ENCODE assay signal across 15 cellular contexts in the genomic region with DNA sequence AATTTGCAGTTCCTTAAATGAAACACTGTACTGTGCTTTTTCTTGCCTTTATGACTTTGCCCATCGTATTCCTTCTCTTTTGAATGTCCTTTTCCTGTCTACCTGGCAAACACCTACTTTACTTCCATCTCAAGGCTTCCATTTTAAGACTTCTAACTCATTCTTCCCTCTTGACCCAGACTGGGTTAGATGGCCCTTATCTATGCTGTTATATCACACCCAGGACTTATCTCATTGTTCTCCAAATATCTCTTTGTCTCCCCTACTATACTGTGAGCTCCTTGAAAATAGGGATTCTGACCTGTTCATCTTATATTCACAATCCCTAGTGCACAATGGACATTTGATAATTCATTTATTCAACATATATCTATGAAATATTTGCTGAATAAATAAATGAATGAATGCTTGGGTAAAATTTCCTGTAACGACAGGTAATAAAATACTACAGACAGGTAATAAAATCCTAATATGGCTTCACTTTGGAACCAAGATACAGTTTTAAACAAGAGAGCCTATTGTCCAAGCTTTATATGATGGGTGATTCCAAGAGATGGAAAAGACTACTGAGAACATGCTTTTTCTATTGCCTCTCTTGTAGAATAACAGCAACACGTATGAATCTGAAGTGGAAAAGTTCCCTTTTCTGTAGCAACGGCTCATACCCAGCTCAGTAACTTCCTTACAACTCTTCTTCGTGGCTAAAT. TPM values are rescaled to one million over a fixed set of nuclear protein-coding genes. Genes with fewer than 3 reads are reported as not detected.
A peak's percentile ranks its signal among the peaks of the same experiment; 100 is the strongest.
DNase-seq lines count a peak whose midpoint lies in the region; ATAC-seq and TF ChIP-seq lines count a peak whose summit lies in the region.
"Had no signal": no experiment of that assay in that cellular context is flagged by ENCODE, and none has a peak within 500 bp of the region (broad histone marks: within the 10 kb centered on the region; RNA-seq: fewer than 3 reads in every experiment).

No MANE protein-coding gene starts in this region.

- WGBS in right cardiac atrium: 93% methylated on average over 5 of the region's 5 CpGs
- 83 to 97% (median 94%) methylated on average over 5 of the region's 5 CpGs for WGBS in stomach, 5 donors

- H3K9ac ChIP-seq in colonic mucosa (ENCODE audit: low read depth in 2 of 2, low read length in 2 of 2) (no peak overlapping the region), mucosa of rectum (ENCODE audit: low read depth in 1 of 2, low read length in 2 of 2) (no peak overlapping the region)

- H3K27me3 ChIP-seq in cardiac muscle cell (no peaks in the 10 kb centered on the region), right cardiac atrium (ENCODE audit: control insufficient read depth, insufficient read depth) (no peaks in the 10 kb centered on the region), colonic mucosa (no peaks in the 10 kb centered on the region), mucosa of rectum (ENCODE audit: control insufficient read depth in 2 of 2, insufficient read depth in 2 of 2, low read length in 2 of 2) (no peaks in the 10 kb centered on the region), stomach (no peaks in the 10 kb centered on the region)
- H3K27me3 ChIP-seq: BE2C had no signal

- peaks cover 41% of the 10 kb centered on the region for H3K4me1 ChIP-seq in cardiac muscle cell (ENCODE audit: low read depth)
- H3K4me1 ChIP-seq in right cardiac atrium (ENCODE audit: control insufficient read depth, insufficient read depth, low read length): no peaks in the 10 kb centered on the region
- peaks cover 6% of the 10 kb centered on the region for H3K4me1 ChIP-seq in colonic mucosa
- peaks cover 14 to 31% of the 10 kb centered on the region in 2 donors for H3K4me1 ChIP-seq in mucosa of rectum (ENCODE audit: control insufficient read depth in 2 of 2, insufficient read depth in 2 of 2, low read length in 2 of 2)
- H3K4me1 ChIP-seq in stomach: no peaks in the 10 kb centered on the region
- H3K4me1 ChIP-seq: A549, BE2C had no signal

- intact Hi-C loops in right cardiac atrium (cut with DNase I) (no loop called here), colonic mucosa (cut with DNase I) (no loop called here), stomach (cut with DNase I; ENCODE audit: low total_unique reads) (no loop called here)

- H3K9me3 Mint-ChIP-seq in stimulated activated effector memory CD8-positive, alpha-beta T cell treated with anti-CD3 and anti-CD28 coated beads, Interleukin-12 subunit alpha, Interleukin-12 subunit beta, amount 100 ng/mL, for 72 hours: no peaks in the 10 kb centered on the region
- no peaks in the 10 kb centered on the region for H3K9me3 Mint-ChIP-seq in activated naive CD4-positive, alpha-beta T cell treated with anti-CD3 and anti-CD28 coated beads, Interleukin-2, amount 50 U/mL, for 72 hours
- H3K9me3 Mint-ChIP-seq: CD4-positive, alpha-beta memory T cell; GM23338 had no signal

- H3K9me3 ChIP-seq in cardiac muscle cell (ENCODE audit: low read depth) (no peaks in the 10 kb centered on the region), right cardiac atrium (ENCODE audit: control insufficient read depth, low read length) (no peaks in the 10 kb centered on the region), colonic mucosa (no peaks in the 10 kb centered on the region), mucosa of rectum (ENCODE audit: control insufficient read depth in 2 of 2, low read length in 2 of 2) (no peaks in the 10 kb centered on the region), stomach (no peaks in the 10 kb centered on the region)
- H3K9me3 ChIP-seq: A549, BE2C had no signal

- no peak for DNase-seq in cardiac muscle cell (ENCODE audit: low read depth in 1 of 2, low spot score in 1 of 2)
- DNase-seq in right cardiac atrium: no peak
- DNase-seq in colonic mucosa: no peak
- DNase-seq in stomach: no peak
- DNase-seq in stimulated activated effector memory CD8-positive, alpha-beta T cell treated with anti-CD3 and anti-CD28 coated beads, Interleukin-12 subunit alpha, Interleukin-12 subunit beta, amount 100 ng/mL, for 72 hours (ENCODE audit: low spot score in 2 of 2): no peak
- no peak for DNase-seq in activated naive CD4-positive, alpha-beta T cell treated with anti-CD3 and anti-CD28 coated beads, Interleukin-2, amount 50 U/mL, for 72 hours (ENCODE audit: low spot score in 2 of 2)
- DNase-seq: BE2C; CD4-positive, alpha-beta memory T cell; DMS79; H7 had no signal

- TF ChIP-seq CTCF in cardiac muscle cell (IDR thresholded peaks at IDR 0.05; ENCODE audit: low read depth, low read length) (no peak), colonic mucosa (IDR thresholded peaks at IDR 0.05) (no peak), stomach (IDR thresholded peaks at IDR 0.05) (no peak)

- TF ChIP-seq POLR2A in stomach (IDR thresholded peaks at IDR 0.05): no peak

- ATAC-seq in right cardiac atrium: no peak
- ATAC-seq in stimulated activated effector memory CD8-positive, alpha-beta T cell treated with anti-CD3 and anti-CD28 coated beads, Interleukin-12 subunit alpha, Interleukin-12 subunit beta, amount 100 ng/mL, for 72 hours: no peak
- no peak for ATAC-seq in activated naive CD4-positive, alpha-beta T cell treated with anti-CD3 and anti-CD28 coated beads, Interleukin-2, amount 50 U/mL, for 72 hours
- ATAC-seq: A549, GM12878, GM23338 had no signal

- no peak for TF ChIP-seq EP300 in stomach (IDR thresholded peaks at IDR 0.05)

- H3K36me3 Mint-ChIP-seq in stimulated activated effector memory CD8-positive, alpha-beta T cell treated with anti-CD3 and anti-CD28 coated beads, Interleukin-12 subunit alpha, Interleukin-12 subunit beta, amount 100 ng/mL, for 72 hours: peaks cover 58% of the 10 kb centered on the region
- H3K36me3 Mint-ChIP-seq in activated naive CD4-positive, alpha-beta T cell treated with anti-CD3 and anti-CD28 coated beads, Interleukin-2, amount 50 U/mL, for 72 hours: peaks cover 13 to 16% of the 10 kb centered on the region in 2 donors

- H3K4me1 Mint-ChIP-seq in stimulated activated effector memory CD8-positive, alpha-beta T cell treated with anti-CD3 and anti-CD28 coated beads, Interleukin-12 subunit alpha, Interleukin-12 subunit beta, amount 100 ng/mL, for 72 hours: no peaks in the 10 kb centered on the region
- H3K4me1 Mint-ChIP-seq: GM23338 had no signal

- no peak overlapping the region for H3K27ac Mint-ChIP-seq in stimulated activated effector memory CD8-positive, alpha-beta T cell treated with anti-CD3 and anti-CD28 coated beads, Interleukin-12 subunit alpha, Interleukin-12 subunit beta, amount 100 ng/mL, for 72 hours
- H3K27ac Mint-ChIP-seq in activated naive CD4-positive, alpha-beta T cell treated with anti-CD3 and anti-CD28 coated beads, Interleukin-2, amount 50 U/mL, for 72 hours: no peak overlapping the region
- H3K27ac Mint-ChIP-seq: GM23338 had no signal

- peak overlapping the region; percentile 77 for H3K27ac ChIP-seq in cardiac muscle cell
- no peak overlapping the region for H3K27ac ChIP-seq in right cardiac atrium (ENCODE audit: low read length)
- peak overlapping the region; percentile 76 for H3K27ac ChIP-seq in colonic mucosa
- H3K27ac ChIP-seq in mucosa of rectum (ENCODE audit: low read depth in 2 of 2, low read length in 2 of 2): peak overlapping the region; percentile 75 to 80
- no peak overlapping the region for H3K27ac ChIP-seq in stomach
- H3K27ac ChIP-seq: A549, C4-2B had no signal

- H3K36me3 ChIP-seq in cardiac muscle cell (peaks cover 4% of the 10 kb centered on the region), colonic mucosa (no peaks in the 10 kb centered on the region), mucosa of rectum (ENCODE audit: control insufficient read depth in 2 of 2, insufficient read depth in 2 of 2, low read length in 2 of 2) (peaks cover 2 to 11% of the 10 kb centered on the region in 2 donors), stomach (peaks cover 22 to 60% (median 39%) of the 10 kb centered on the region in 4 donors)

- no peak overlapping the region for H3K4me3 Mint-ChIP-seq in stimulated activated effector memory CD8-positive, alpha-beta T cell treated with anti-CD3 and anti-CD28 coated beads, Interleukin-12 subunit alpha, Interleukin-12 subunit beta, amount 100 ng/mL, for 72 hours
- H3K4me3 Mint-ChIP-seq: CD4-positive, alpha-beta memory T cell; GM23338 had no signal

- H3K4me3 ChIP-seq in cardiac muscle cell: no peak overlapping the region
- no peak overlapping the region for H3K4me3 ChIP-seq in right cardiac atrium (ENCODE audit: low read length)
- no peak overlapping the region for H3K4me3 ChIP-seq in colonic mucosa
- H3K4me3 ChIP-seq in mucosa of rectum (ENCODE audit: low read length in 2 of 2): peak overlapping the region in 1 of 2 donors; percentile 20
- H3K4me3 ChIP-seq in stomach: no peak overlapping the region
- H3K4me3 ChIP-seq: A549, GM12878, GM23338 had no signal

RNA-seq across cellular contexts. Expression of gene EFL1, which starts 22.7 kb away (rescaled TPM):
- total RNA-seq in cardiac muscle cell: 42.1 and 54.8 TPM in 2 replicates
- polyA plus RNA-seq in cardiac muscle cell: 46.7 and 64.9 TPM in 2 replicates
- 10 to 100 TPM; 10.7 to 15.4 (median 11.6) TPM for total RNA-seq in right cardiac atrium
- 5.9 TPM for polyA plus RNA-seq in right cardiac atrium
- total RNA-seq in colonic mucosa: 10 to 100 TPM; 27.4 to 38.9 TPM
- total RNA-seq in stomach: 10 to 100 TPM in 4 of 5 donors, 1 to 10 TPM in 1; 7.1 to 19.8 (median 13.2) TPM
- 10 to 100 TPM in 1 of 3 donors, 1 to 10 TPM in 2; 4.6 to 11.8 (median 5.2) TPM for polyA plus RNA-seq in stomach
- total RNA-seq in activated naive CD4-positive, alpha-beta T cell treated with anti-CD3 and anti-CD28 coated beads, Interleukin-2, amount 50 U/mL, for 72 hours: 10 to 100 TPM; 19.6 to 28.9 TPM

RNA-seq across cellular contexts. Expression of gene SAXO2, which starts 22.8 kb away (rescaled TPM):
- total RNA-seq in cardiac muscle cell (7.0 and 9.3 TPM in 2 replicates), right cardiac atrium (1 to 10 TPM; 1.8 to 4.3 (median 2.3) TPM), colonic mucosa (under 1 TPM; 0.67 to 0.93 TPM), stomach (10 to 100 TPM in 1 of 5 donors, 1 to 10 TPM in 1, under 1 TPM in 1, not detected in 2; 0.14 to 18.7 (median 1.8) TPM)
- polyA plus RNA-seq in cardiac muscle cell (20.6 and 26.3 TPM in 2 replicates), right cardiac atrium (3.8 TPM), stomach (10 to 100 TPM in 1 of 3 donors, 1 to 10 TPM in 2; 2.7 to 14.8 (median 3.9) TPM)
- total RNA-seq in activated naive CD4-positive, alpha-beta T cell treated with anti-CD3 and anti-CD28 coated beads, Interleukin-2, amount 50 U/mL, for 72 hours: under 1 TPM in 1 of 2 donors, not detected in 1; 0.64 TPM

Comparison
In these comparisons a context has a peak if more than half of its experiments do, and no peak if none do; other contexts are left out.
1. H3K27ac ChIP-seq: peak in cardiac muscle cell (single experiment), colonic mucosa (single experiment) and mucosa of rectum (2 of 2); none in right cardiac atrium (single experiment) and stomach (0 of 5).